Comparison of ENCODE assay signal across 8 cellular contexts in the genomic region with DNA sequence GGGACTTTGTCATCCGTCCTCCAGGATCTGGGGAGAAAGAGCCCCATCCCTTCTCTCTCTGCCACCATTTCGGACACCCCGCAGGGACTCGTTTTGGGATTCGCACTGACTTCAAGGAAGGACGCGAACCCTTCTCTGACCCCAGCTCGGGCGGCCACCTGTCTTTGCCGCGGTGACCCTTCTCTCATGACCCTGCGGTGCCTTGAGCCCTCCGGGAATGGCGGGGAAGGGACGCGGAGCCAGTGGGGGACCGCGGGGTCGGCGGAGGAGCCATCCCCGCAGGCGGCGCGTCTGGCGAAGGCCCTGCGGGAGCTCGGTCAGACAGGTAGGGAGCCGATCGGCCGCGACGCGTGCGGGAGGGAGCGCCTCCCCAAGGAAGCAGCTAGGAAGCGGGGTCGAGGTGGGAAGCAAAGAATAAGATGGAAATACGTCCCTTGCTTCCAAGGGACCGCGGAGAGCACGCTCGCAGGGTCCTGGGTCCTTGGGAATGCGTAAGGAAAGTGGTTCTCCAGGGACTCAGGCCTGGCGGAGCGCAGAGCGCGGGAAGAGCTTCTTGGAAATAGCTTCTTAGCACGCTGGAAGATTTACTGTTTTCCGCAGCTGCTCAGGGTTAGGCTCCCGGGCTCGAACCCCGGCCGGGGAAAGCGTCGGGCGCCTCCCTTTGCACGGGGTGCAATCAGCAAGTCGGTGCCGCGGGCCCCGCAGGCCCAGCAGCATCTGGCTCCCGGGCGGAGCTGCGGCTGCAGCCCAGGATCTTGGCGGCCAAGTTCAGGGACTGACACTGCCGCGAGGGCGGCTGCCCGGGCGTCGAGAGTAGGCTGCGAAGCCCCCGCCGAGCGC. TPM values are rescaled to one million over a fixed set of nuclear protein-coding genes. Genes with fewer than 3 reads are reported as not detected.
A peak's percentile ranks its signal among the peaks of the same experiment; 100 is the strongest.
DNase-seq lines count a peak whose midpoint lies in the region; ATAC-seq and TF ChIP-seq lines count a peak whose summit lies in the region.

No MANE protein-coding gene starts in this region.

- peak overlapping the region; percentile 97 for H3K4me3 Mint-ChIP-seq in activated T-helper 1 cell treated with anti-CD3 and anti-CD28 coated beads, Interleukin-12 subunit alpha, Interleukin-12 subunit beta, Interleukin-2, Interleukin-4 antibody, amounts not matched to agents 30 ng/mL and 10 ng/mL and 1 ng/mL, durations not matched to agents 14 hours and 24 hours and 36 hours

- H3K36me3 ChIP-seq in SK-N-SH (replicated peaks in 1 of 2; ENCODE audit: control insufficient read depth in 1 of 2, insufficient read depth in 2 of 2, low read length in 1 of 2) (peaks cover 25 to 29% of the 10 kb centered on the region in 2 experiments), parathyroid adenoma (ENCODE audit: control insufficient read depth, insufficient read depth, low read length) (peaks cover 5% of the 10 kb centered on the region)

- no peak for ATAC-seq in SK-N-SH treated with all-trans-retinoic acid at 6 μM for 48 hours
- no peak for ATAC-seq in GM21576 (IDR thresholded peaks at IDR 0.05; ENCODE audit: unreplicated experiment)

- H3K4me1 ChIP-seq in SK-N-SH (ENCODE audit: control insufficient read depth in 1 of 2, insufficient read depth in 2 of 2, low read depth in 1 of 2, low read length in 1 of 2) (peaks cover 0 to 17% of the 10 kb centered on the region in 2 experiments; a peak in 1 of 4 replicates), parathyroid adenoma (peaks cover 16% of the 10 kb centered on the region)

- H3K27ac ChIP-seq in SK-N-SH (ENCODE audit: low read depth in 2 of 2, low read length in 1 of 2) (peak overlapping the region in 1 of 2 experiments; percentile 90; a peak in 1 of 4 replicates), parathyroid adenoma (peak overlapping the region; percentile 99)

- intact Hi-C loops in activated T-helper 1 cell treated with anti-CD3 and anti-CD28 coated beads, Interleukin-12 subunit alpha, Interleukin-12 subunit beta, Interleukin-2, Interleukin-4 antibody, amounts not matched to agents 30 ng/mL and 10 ng/mL and 1 ng/mL, durations not matched to agents 14 hours and 24 hours and 36 hours (cut with micrococcal nuclease): loop anchor here (5.0 kb wide), 4 partner anchors 634 to 1429 kb away; a partner anchor contains a TSS
- intact Hi-C loops in head of caudate nucleus (cut with DNase I): loop anchor here (5.0 kb wide), 1 partner anchor 169 kb away; no protein-coding TSS in a partner anchor

- no peaks in the 10 kb centered on the region for H3K9me3 ChIP-seq in SK-N-SH
- no peaks in the 10 kb centered on the region for H3K9me3 ChIP-seq in parathyroid adenoma (ENCODE audit: control insufficient read depth, low read length)

- TF ChIP-seq CTCF in SK-N-SH (IDR thresholded peaks at IDR 0.05): no peak
- no peak for TF ChIP-seq CTCF in parathyroid adenoma (IDR thresholded peaks at IDR 0.05)

- WGBS in SK-N-SH (ENCODE audit: low lambda C conversion rate): 83% methylated on average over 62 of the region's 75 CpGs

- CTCF ChIA-PET in SK-N-SH (lab: Yijun Ruan, JAX): interaction anchor here (1.4 to 10.1 kb wide), 6 partner anchors 11 to 529 kb away, joined by 3 to 149 read pairs (median 8); no protein-coding TSS in a partner anchor

- H3K79me2 ChIP-seq in SK-N-SH (ENCODE audit: insufficient read depth) (peaks cover 83% of the 10 kb centered on the region), parathyroid adenoma (peaks cover 71% of the 10 kb centered on the region)

- H3K4me1 Mint-ChIP-seq in activated T-helper 1 cell treated with anti-CD3 and anti-CD28 coated beads, Interleukin-12 subunit alpha, Interleukin-12 subunit beta, Interleukin-2, Interleukin-4 antibody, amounts not matched to agents 30 ng/mL and 10 ng/mL and 1 ng/mL, durations not matched to agents 14 hours and 24 hours and 36 hours (ENCODE audit: low read depth): peaks cover 61% of the 10 kb centered on the region

- H3K4me2 ChIP-seq in SK-N-SH: peak overlapping the region; percentile 100
- H3K4me2 ChIP-seq in parathyroid adenoma (ENCODE audit: low read length): peak overlapping the region; percentile 58

- H3K9me2 ChIP-seq in SK-N-SH: no peaks in the 10 kb centered on the region

- H3K36me3 Mint-ChIP-seq in activated T-helper 1 cell treated with anti-CD3 and anti-CD28 coated beads, Interleukin-12 subunit alpha, Interleukin-12 subunit beta, Interleukin-2, Interleukin-4 antibody, amounts not matched to agents 30 ng/mL and 10 ng/mL and 1 ng/mL, durations not matched to agents 14 hours and 24 hours and 36 hours (ENCODE audit: low read depth): peaks cover 41% of the 10 kb centered on the region

- H3K9ac ChIP-seq in SK-N-SH (peak overlapping the region; percentile 96; the same call in 1 of the 2 replicates), parathyroid adenoma (peak overlapping the region; percentile 99)

- no peaks in the 10 kb centered on the region for H3K9me3 Mint-ChIP-seq in activated T-helper 1 cell treated with anti-CD3 and anti-CD28 coated beads, Interleukin-12 subunit alpha, Interleukin-12 subunit beta, Interleukin-2, Interleukin-4 antibody, amounts not matched to agents 30 ng/mL and 10 ng/mL and 1 ng/mL, durations not matched to agents 14 hours and 24 hours and 36 hours

- H2AFZ ChIP-seq in SK-N-SH (ENCODE audit: low read depth) (no peak overlapping the region), parathyroid adenoma (peak overlapping the region; percentile 3)

- peak; percentile 32 for DNase-seq in SK-N-SH
- DNase-seq in activated T-helper 1 cell treated with anti-CD3 and anti-CD28 coated beads, Interleukin-12 subunit alpha, Interleukin-12 subunit beta, Interleukin-2, Interleukin-4 antibody, amounts not matched to agents 30 ng/mL and 10 ng/mL and 1 ng/mL, durations not matched to agents 14 hours and 24 hours and 36 hours (ENCODE audit: low spot score): peak; percentile 30
- peak in 36 of 42 donors; percentile 7 to 64 (median 36) for DNase-seq in head of caudate nucleus
- DNase-seq in SIG-M5 (lab: John Stamatoyannopoulos, UW): no peak
- DNase-seq in NCI-H2081 (lab: John Stamatoyannopoulos, UW): no peak

- H3K4me3 ChIP-seq in SK-N-SH (ENCODE audit: low read depth in 2 of 2, low read length in 1 of 2) (peak overlapping the region; percentile 71 to 97), parathyroid adenoma (ENCODE audit: low read depth, low read length) (peak overlapping the region; percentile 99)

- no peaks in the 10 kb centered on the region for H3F3A ChIP-seq in SK-N-SH (replicated peaks; ENCODE audit: insufficient read depth)

- TF ChIP-seq EP300 in SK-N-SH (IDR thresholded peaks at IDR 0.05; ENCODE audit: borderline replicate concordance in 1 of 2, low read depth in 1 of 2, low read length in 1 of 2): no peak

- no peaks in the 10 kb centered on the region for H4K20me1 ChIP-seq in SK-N-SH (ENCODE audit: insufficient read depth)

- POLR2A ChIA-PET in SK-N-SH (lab: Yijun Ruan, JAX): interaction anchor here (1.1 to 2.1 kb wide), 2 partner anchors 104 to 529 kb away, joined by 4 to 6 read pairs; a partner anchor contains a TSS

- H3K27ac Mint-ChIP-seq in activated T-helper 1 cell treated with anti-CD3 and anti-CD28 coated beads, Interleukin-12 subunit alpha, Interleukin-12 subunit beta, Interleukin-2, Interleukin-4 antibody, amounts not matched to agents 30 ng/mL and 10 ng/mL and 1 ng/mL, durations not matched to agents 14 hours and 24 hours and 36 hours: peak overlapping the region; percentile 98

- no peak for TF ChIP-seq RAD21 in SK-N-SH (IDR thresholded peaks at IDR 0.05; ENCODE audit: low read length)

- peaks cover 16% of the 10 kb centered on the region for H3K27me3 Mint-ChIP-seq in activated T-helper 1 cell treated with anti-CD3 and anti-CD28 coated beads, Interleukin-12 subunit alpha, Interleukin-12 subunit beta, Interleukin-2, Interleukin-4 antibody, amounts not matched to agents 30 ng/mL and 10 ng/mL and 1 ng/mL, durations not matched to agents 14 hours and 24 hours and 36 hours (ENCODE audit: insufficient read depth)

- H3K27me3 ChIP-seq in SK-N-SH (ENCODE audit: insufficient read depth) (no peaks in the 10 kb centered on the region), parathyroid adenoma (ENCODE audit: control insufficient read depth, insufficient read depth, low read length) (no peaks in the 10 kb centered on the region)

TF ChIP-seq in SK-N-SH, 30 proteins besides CTCF, POLR2A, EP300 and RAD21 (continues in another document):
- TF ChIP-seq, protein P1, sequence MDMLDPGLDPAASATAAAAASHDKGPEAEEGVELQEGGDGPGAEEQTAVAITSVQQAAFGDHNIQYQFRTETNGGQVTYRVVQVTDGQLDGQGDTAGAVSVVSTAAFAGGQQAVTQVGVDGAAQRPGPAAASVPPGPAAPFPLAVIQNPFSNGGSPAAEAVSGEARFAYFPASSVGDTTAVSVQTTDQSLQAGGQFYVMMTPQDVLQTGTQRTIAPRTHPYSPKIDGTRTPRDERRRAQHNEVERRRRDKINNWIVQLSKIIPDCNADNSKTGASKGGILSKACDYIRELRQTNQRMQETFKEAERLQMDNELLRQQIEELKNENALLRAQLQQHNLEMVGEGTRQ (IDR thresholded peaks at IDR 0.05; ENCODE audit: borderline replicate concordance, low read depth, low read length): no peak
- TF ChIP-seq, protein P2, sequence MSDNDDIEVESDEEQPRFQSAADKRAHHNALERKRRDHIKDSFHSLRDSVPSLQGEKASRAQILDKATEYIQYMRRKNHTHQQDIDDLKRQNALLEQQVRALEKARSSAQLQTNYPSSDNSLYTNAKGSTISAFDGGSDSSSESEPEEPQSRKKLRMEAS (IDR thresholded peaks at IDR 0.05; ENCODE audit: low read depth): no peak

TF ChIP-seq in SK-N-SH treated with all-trans-retinoic acid at 6 μM for 48 hours, 23 proteins besides CTCF, POLR2A, EP300 and RAD21:
- TF ChIP-seq ZNF565 (CRISPR knock-in tag; conservative IDR thresholded peaks at IDR 0.05; ENCODE audit: low read depth): no peak

RNA-seq across cellular contexts. Expression of a gene that starts 0.5 kb away (rescaled TPM):
- polyA plus RNA-seq in SK-N-SH (2012; rRNA removed): 24.1 and 24.8 TPM in 2 replicates
- polyA plus RNA-seq in SK-N-SH (2012; cell fraction: cytosol; rRNA removed): 20.5 and 22.0 TPM in 2 replicates
- polyA plus RNA-seq in SK-N-SH (2012; cell fraction: nucleus; rRNA removed): 50.8 and 66.2 TPM in 2 replicates
- 28.2 and 28.8 TPM in 2 replicates for total RNA-seq in activated T-helper 1 cell treated with anti-CD3 and anti-CD28 coated beads, Interleukin-12 subunit alpha, Interleukin-12 subunit beta, Interleukin-2, Interleukin-4 antibody, amounts not matched to agents 30 ng/mL and 10 ng/mL and 1 ng/mL, durations not matched to agents 14 hours and 24 hours and 36 hours

Comparison
In these comparisons a context has a peak if more than half of its experiments do, and no peak if none do; other contexts are left out.
1. DNase-seq: peak in SK-N-SH (single experiment), activated T-helper 1 cell treated with anti-CD3 and anti-CD28 coated beads, Interleukin-12 subunit alpha, Interleukin-12 subunit beta, Interleukin-2, Interleukin-4 antibody, amounts not matched to agents 30 ng/mL and 10 ng/mL and 1 ng/mL, durations not matched to agents 14 hours and 24 hours and 36 hours (single experiment) and head of caudate nucleus (36 of 42); none in SIG-M5 (single experiment) and NCI-H2081 (0 of 2).